Comparison of ENCODE assay signal across 27 cellular contexts in the genomic region with DNA sequence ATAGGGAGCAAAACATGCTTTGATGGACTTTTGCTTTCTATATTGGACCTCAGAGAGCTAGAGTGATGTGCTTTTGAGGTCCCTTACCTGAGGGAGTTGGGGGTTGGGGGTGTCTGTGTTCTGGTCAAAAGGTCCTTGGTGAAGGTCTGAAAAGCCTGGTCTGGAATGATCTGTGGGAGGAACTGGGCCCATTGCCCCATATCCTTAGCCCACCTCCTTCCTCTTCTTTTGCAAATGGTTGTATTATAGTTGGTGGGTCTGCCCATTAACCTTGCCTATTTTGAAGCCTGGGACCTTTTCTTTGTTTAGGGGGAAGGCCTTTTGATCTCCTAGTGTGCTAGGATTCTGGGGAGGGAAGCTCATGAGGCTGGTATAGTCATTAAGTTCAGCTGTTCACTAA.
"Had no signal": no experiment of that assay in that cellular context is flagged by ENCODE, and none has a peak within 500 bp of the region (broad histone marks: within the 10 kb centered on the region; RNA-seq: fewer than 3 reads in every experiment).

No MANE protein-coding gene starts in this region.

- ATAC-seq: activated CD8-positive, alpha-beta T cell treated with anti-CD3 and anti-CD28 coated beads for 36 hours; activated T-cell treated with anti-CD3 and anti-CD28 coated beads, Interleukin-2, amount 50 U/mL, for 4 hours; effector memory CD8-positive, alpha-beta T cell; natural killer cell; stimulated activated naive B cell treated with anti-CD40 and anti-IgM and Interleukin-4, amounts not matched to agents 10 μg/mL and 1 μg/mL and 100 μg/mL, for 72 hours; T-helper 17 cell had no signal

- H3K4me1 ChIP-seq: colonic mucosa had no signal

- DNase-seq: activated CD4-positive, alpha-beta T cell treated with anti-CD3 and anti-CD28 coated beads, Interleukin-2, amount 10 ng/mL, durations not matched to agents 7 days and 5 days; activated CD4-positive, CD25-positive, alpha-beta regulatory T cell treated with anti-CD3 and anti-CD28 coated beads, Interleukin-2, amount 50 U/mL, for 72 hours; activated CD8-positive, alpha-beta T cell treated with anti-CD3 and anti-CD28 coated beads for 36 hours; activated naive CD4-positive, alpha-beta T cell treated with anti-CD3 and anti-CD28 coated beads for 36 hours; activated naive CD8-positive, alpha-beta T cell treated with anti-CD3 and anti-CD28 coated beads for 36 hours; activated T-cell treated with anti-CD3 and anti-CD28 coated beads, Interleukin-2, amount 50 U/mL, for 4 hours; adrenal gland; aorta; cerebellar nuclear complex; colonic mucosa; effector memory CD8-positive, alpha-beta T cell; hippocampal formation; mesendoderm; natural killer cell; stimulated activated CD4-positive, alpha-beta T cell treated with anti-CD3 and anti-CD28 coated beads, Interleukin-15, amount 100 ng/mL, for 24 hours; stimulated activated CD4-positive, alpha-beta T cell treated with anti-CD3 and anti-CD28 coated beads, Interleukin-2, amount 100 ng/mL, for 24 hours; stimulated activated naive B cell treated with anti-CD40 and anti-IgM and Interleukin-4, amounts not matched to agents 10 μg/mL and 1 μg/mL and 100 μg/mL, for 72 hours; stomach; T-helper 17 cell; T1000; WERI-Rb-1 had no signal

- H3K9me3 ChIP-seq: adrenal gland, colonic mucosa, right atrium auricular region, stomach, suprapubic skin, tibial nerve had no signal

- H3K27ac Mint-ChIP-seq: activated CD4-positive, alpha-beta T cell treated with anti-CD3 and anti-CD28 coated beads, Interleukin-2, amount 10 ng/mL, durations not matched to agents 7 days and 5 days; activated CD8-positive, alpha-beta T cell treated with anti-CD3 and anti-CD28 coated beads for 36 hours; activated naive CD4-positive, alpha-beta T cell treated with anti-CD3 and anti-CD28 coated beads for 36 hours; activated naive CD8-positive, alpha-beta T cell treated with anti-CD3 and anti-CD28 coated beads for 36 hours; brain; effector memory CD8-positive, alpha-beta T cell; natural killer cell; stimulated activated naive B cell treated with anti-CD40 and anti-IgM and Interleukin-4, amounts not matched to agents 10 μg/mL and 1 μg/mL and 100 μg/mL, for 72 hours; T-helper 17 cell had no signal

- H3K4me3 ChIP-seq: adrenal gland, cardiac muscle cell, colonic mucosa, right atrium auricular region, stomach, suprapubic skin, tibial nerve had no signal

- H3K36me3 ChIP-seq: adrenal gland, cardiac muscle cell, colonic mucosa, right atrium auricular region, stomach, suprapubic skin, tibial nerve, WERI-Rb-1 had no signal

- H3K4me1 Mint-ChIP-seq: natural killer cell, T-helper 17 cell had no signal

- H3K4me3 Mint-ChIP-seq: activated CD4-positive, alpha-beta T cell treated with anti-CD3 and anti-CD28 coated beads, Interleukin-2, amount 10 ng/mL, durations not matched to agents 7 days and 5 days; activated CD8-positive, alpha-beta T cell treated with anti-CD3 and anti-CD28 coated beads for 36 hours; activated naive CD4-positive, alpha-beta T cell treated with anti-CD3 and anti-CD28 coated beads for 36 hours; activated naive CD8-positive, alpha-beta T cell treated with anti-CD3 and anti-CD28 coated beads for 36 hours; activated T-cell treated with anti-CD3 and anti-CD28 coated beads, Interleukin-2, amount 50 U/mL, for 4 hours; brain; effector memory CD8-positive, alpha-beta T cell; natural killer cell; stimulated activated naive B cell treated with anti-CD40 and anti-IgM and Interleukin-4, amounts not matched to agents 10 μg/mL and 1 μg/mL and 100 μg/mL, for 72 hours; T-helper 17 cell had no signal

- H3K36me3 Mint-ChIP-seq: activated naive CD8-positive, alpha-beta T cell treated with anti-CD3 and anti-CD28 coated beads for 36 hours; brain; natural killer cell; stimulated activated naive B cell treated with anti-CD40 and anti-IgM and Interleukin-4, amounts not matched to agents 10 μg/mL and 1 μg/mL and 100 μg/mL, for 72 hours had no signal

- H3K27ac ChIP-seq: adrenal gland, cardiac muscle cell, colonic mucosa, right atrium auricular region, stomach, suprapubic skin, WERI-Rb-1 had no signal

- FAIRE-seq: endothelial cell of umbilical vein had no signal

- H3K27me3 ChIP-seq: adrenal gland, cardiac muscle cell, colonic mucosa, right atrium auricular region, stomach, suprapubic skin, tibial nerve had no signal

- H3K9me3 Mint-ChIP-seq: activated CD4-positive, alpha-beta T cell treated with anti-CD3 and anti-CD28 coated beads, Interleukin-2, amount 10 ng/mL, durations not matched to agents 7 days and 5 days; activated CD8-positive, alpha-beta T cell treated with anti-CD3 and anti-CD28 coated beads for 36 hours; activated naive CD4-positive, alpha-beta T cell treated with anti-CD3 and anti-CD28 coated beads for 36 hours; activated naive CD8-positive, alpha-beta T cell treated with anti-CD3 and anti-CD28 coated beads for 36 hours; activated T-cell treated with anti-CD3 and anti-CD28 coated beads, Interleukin-2, amount 50 U/mL, for 4 hours; brain; effector memory CD8-positive, alpha-beta T cell; natural killer cell; stimulated activated naive B cell treated with anti-CD40 and anti-IgM and Interleukin-4, amounts not matched to agents 10 μg/mL and 1 μg/mL and 100 μg/mL, for 72 hours had no signal
